ENCODE assay signal across 22 cellular contexts in genomic region chr12:124593176-124593575, GRCh38.
"Had no signal": no experiment of that assay in that cellular context is flagged by ENCODE, and none has a peak within 500 bp of the region (broad histone marks: within the 10 kb centered on the region; RNA-seq: fewer than 3 reads in every experiment).

No MANE protein-coding gene starts in this region.

- H3K9me3 ChIP-seq: ascending aorta, colonic mucosa, gastrocnemius medialis, mucosa of descending colon, neutrophil, sigmoid colon, upper lobe of right lung had no signal

- H3K27ac ChIP-seq: ascending aorta, gastrocnemius medialis, neutrophil, sigmoid colon, upper lobe of right lung had no signal

- H3K27ac Mint-ChIP-seq: activated CD4-positive, alpha-beta T cell treated with anti-CD3 and anti-CD28 coated beads, Interleukin-2, amount 10 ng/mL, durations not matched to agents 24 days and 14 days; activated naive CD4-positive, alpha-beta T cell treated with anti-CD3 and anti-CD28 coated beads for 36 hours had no signal

- H3K4me3 Mint-ChIP-seq: activated CD4-positive, alpha-beta T cell treated with anti-CD3 and anti-CD28 coated beads, Interleukin-2, amount 10 ng/mL, durations not matched to agents 24 days and 14 days; activated CD8-positive, alpha-beta T cell treated with anti-CD3 and anti-CD28 coated beads for 36 hours; activated naive CD4-positive, alpha-beta T cell treated with anti-CD3 and anti-CD28 coated beads for 36 hours; central memory CD8-positive, alpha-beta T cell; naive thymus-derived CD4-positive, alpha-beta T cell had no signal

- H3K27me3 ChIP-seq: ascending aorta, colonic mucosa, gastrocnemius medialis, heart left ventricle, sigmoid colon, upper lobe of right lung had no signal

- H3K4me1 ChIP-seq: ascending aorta had no signal

- H3K9me3 Mint-ChIP-seq: central memory CD8-positive, alpha-beta T cell had no signal

- DNase-seq: activated CD4-positive, alpha-beta T cell treated with anti-CD3 and anti-CD28 coated beads, Interleukin-2, amount 10 ng/mL, durations not matched to agents 24 days and 14 days; activated CD8-positive, alpha-beta T cell treated with anti-CD3 and anti-CD28 coated beads for 36 hours; activated naive CD4-positive, alpha-beta T cell treated with anti-CD3 and anti-CD28 coated beads for 36 hours; activated T-cell treated with anti-CD3 and anti-CD28 coated beads, Interleukin-2, amount 50 U/mL, for 1 hour; colonic mucosa; erythroblast; gastrocnemius medialis; heart left ventricle; kidney glomerular epithelial cell; mesenchymal stem cell; naive thymus-derived CD4-positive, alpha-beta T cell; sigmoid colon; spleen; stimulated activated CD4-positive, alpha-beta T cell treated with anti-CD3 and anti-CD28 coated beads, Interleukin-4, amount 100 ng/mL, for 4 hours; stimulated activated naive CD4-positive, alpha-beta T cell; T1000; upper lobe of right lung had no signal

- H3K4me3 ChIP-seq: ascending aorta, colonic mucosa, gastrocnemius medialis, heart left ventricle, mucosa of descending colon, sigmoid colon, upper lobe of right lung had no signal

- H3K27me3 Mint-ChIP-seq: activated CD8-positive, alpha-beta T cell treated with anti-CD3 and anti-CD28 coated beads for 36 hours had no signal

- H3K36me3 ChIP-seq: ascending aorta, colonic mucosa, gastrocnemius medialis, heart left ventricle, neutrophil, sigmoid colon, spleen, upper lobe of right lung had no signal

- ATAC-seq: gastrocnemius medialis had no signal

- H3K4me1 Mint-ChIP-seq: central memory CD8-positive, alpha-beta T cell had no signal

- FAIRE-seq: endometrium had no signal
